In the genomic region with DNA sequence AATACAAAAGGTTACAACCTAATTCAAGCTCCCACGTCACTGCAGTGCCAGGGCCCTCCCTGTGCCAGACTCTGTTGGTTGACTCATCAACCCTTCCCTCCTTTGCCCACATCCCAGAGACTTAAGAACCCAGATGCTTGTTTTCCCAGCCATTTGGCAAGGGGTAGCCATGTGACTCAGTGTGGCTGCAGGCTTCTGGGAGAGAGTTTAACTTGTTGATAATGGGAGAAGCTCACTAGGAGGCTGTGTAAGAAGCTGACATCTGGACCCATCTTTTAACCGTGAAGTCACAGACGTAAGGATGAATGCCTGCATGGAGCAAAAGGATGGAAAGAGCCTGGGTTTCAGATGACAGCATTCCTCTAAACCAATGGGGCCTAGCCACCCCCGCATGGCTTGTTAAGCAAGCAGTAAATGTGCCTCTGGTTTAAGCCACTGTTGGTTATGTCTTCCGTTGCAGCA, we compare ENCODE assay signal across 11 cellular contexts. TPM values are rescaled to one million over a fixed set of nuclear protein-coding genes. Genes with fewer than 3 reads are reported as not detected.
DNase-seq lines count a peak whose midpoint lies in the region; ATAC-seq and TF ChIP-seq lines count a peak whose summit lies in the region.
"Had no signal": no experiment of that assay in that cellular context is flagged by ENCODE, and none has a peak within 500 bp of the region (broad histone marks: within the 10 kb centered on the region; RNA-seq: fewer than 3 reads in every experiment).

No MANE protein-coding gene starts in this region.

- no peak overlapping the region for H3K18ac ChIP-seq in neuronal stem cell (ENCODE audit: low read length)

- DNase-seq in AG20443 (ENCODE audit: low spot score) (peak; percentile 56), HS-27A (ENCODE audit: low read depth) (peak; percentile 80), adipocyte (ENCODE audit: low read depth) (peak; percentile 66), iris pigment epithelial cell (ENCODE audit: low read depth) (peak; percentile 71), HUDEP-2 (lab: John Stamatoyannopoulos, UW; ENCODE audit: unreplicated experiment in 76 of 76) (no peak), neuronal stem cell (ENCODE audit: low spot score) (no peak), mucosa of descending colon (no peak), cerebellar cortex (ENCODE audit: low spot score) (no peak)
- DNase-seq: NCI-H1092, upper lobe of left lung had no signal

- H4K91ac ChIP-seq in neuronal stem cell (ENCODE audit: low read depth, low read length, poor library complexity), result no peak overlapping the region

- WGBS in neuronal stem cell (ENCODE audit: extremely low coverage in 2 of 2, insufficient read length in 2 of 2, insufficient replicate concordance in 1 of 2), 2 donors, result no CpG with 5 or more reads among the region's 5 CpGs

- H4K8ac ChIP-seq in neuronal stem cell (ENCODE audit: low read depth, low read length), result no peak overlapping the region

- no peak overlapping the region for H3K14ac ChIP-seq in neuronal stem cell (ENCODE audit: low read length)

- H3K9me3 ChIP-seq in adipocyte (ENCODE audit: control insufficient read depth, low read length) (no peaks in the 10 kb centered on the region), neuronal stem cell (replicated peaks in 1 of 2; ENCODE audit: control insufficient read depth in 2 of 2, insufficient read depth in 1 of 2, low read depth in 1 of 2, low read length in 2 of 2) (peaks cover 0 to 2% of the 10 kb centered on the region in 2 donors), mucosa of descending colon (no peaks in the 10 kb centered on the region)
- H3K9me3 ChIP-seq: upper lobe of left lung had no signal

- H3K4me2 ChIP-seq in neuronal stem cell (ENCODE audit: insufficient read depth, low read length, poor library complexity, severe bottlenecking), result no peak overlapping the region

- H2AFZ ChIP-seq in neuronal stem cell (ENCODE audit: low read length), result no peak overlapping the region

- H3K79me1 ChIP-seq in neuronal stem cell (ENCODE audit: low read depth, low read length), result no peaks in the 10 kb centered on the region

- intact Hi-C loops in mucosa of descending colon (cut with DNase I, micrococcal nuclease), result no loop called here

- H3K9ac ChIP-seq in adipocyte (ENCODE audit: low read length), result no peak overlapping the region
- H3K9ac ChIP-seq in neuronal stem cell (ENCODE audit: low read depth, low read length, poor library complexity), result no peak overlapping the region

- H3K4me3 ChIP-seq in adipocyte (ENCODE audit: low read length), result no peak overlapping the region
- H3K4me3 ChIP-seq in neuronal stem cell (ENCODE audit: low read length in 2 of 2), result no peak overlapping the region
- H3K4me3 ChIP-seq in mucosa of descending colon, result no peak overlapping the region
- H3K4me3 ChIP-seq: upper lobe of left lung had no signal

- peaks cover 23% of the 10 kb centered on the region for H3K4me1 ChIP-seq in adipocyte (ENCODE audit: control insufficient read depth, insufficient read depth, low read length)
- H3K4me1 ChIP-seq in neuronal stem cell (ENCODE audit: control insufficient read depth in 2 of 2, insufficient read depth in 1 of 2, low read depth in 1 of 2, low read length in 2 of 2), result peaks cover 0 to 1% of the 10 kb centered on the region in 2 donors
- H3K4me1 ChIP-seq in mucosa of descending colon (ENCODE audit: low read depth), result no peaks in the 10 kb centered on the region
- H3K4me1 ChIP-seq: upper lobe of left lung had no signal

- no peak overlapping the region for H3K27ac ChIP-seq in neuronal stem cell (replicated peaks; ENCODE audit: low read length)
- H3K27ac ChIP-seq: upper lobe of left lung had no signal

- H2AK5ac ChIP-seq in neuronal stem cell (ENCODE audit: low read depth, low read length), result no peak overlapping the region

- H2BK5ac ChIP-seq in neuronal stem cell (ENCODE audit: low read length), result no peak overlapping the region

- H2BK120ac ChIP-seq in neuronal stem cell (ENCODE audit: low read depth, low read length), result no peak overlapping the region

- H3K36me3 ChIP-seq in adipocyte (ENCODE audit: control insufficient read depth, insufficient read depth, low read length, severe bottlenecking) (no peaks in the 10 kb centered on the region), neuronal stem cell (replicated peaks in 1 of 2; ENCODE audit: control insufficient read depth in 2 of 2, insufficient read depth in 2 of 2, low read length in 2 of 2) (no peaks in the 10 kb centered on the region), mucosa of descending colon (ENCODE audit: low read depth) (no peaks in the 10 kb centered on the region)
- H3K36me3 ChIP-seq: upper lobe of left lung had no signal

- H2BK12ac ChIP-seq in neuronal stem cell (ENCODE audit: low read length), result no peak overlapping the region

- no peak overlapping the region for H3K23ac ChIP-seq in neuronal stem cell (ENCODE audit: low read depth, low read length, poor library complexity)

- no peak overlapping the region for H2BK15ac ChIP-seq in neuronal stem cell (ENCODE audit: low read length)

- H3K27me3 ChIP-seq in adipocyte (replicated peaks; ENCODE audit: control insufficient read depth, insufficient read depth, low read length) (no peaks in the 10 kb centered on the region), neuronal stem cell (ENCODE audit: control insufficient read depth in 3 of 3, insufficient read depth in 3 of 3, low read depth in 1 of 3, low read length in 3 of 3) (peaks cover 0 to 5% (median 0%) of the 10 kb centered on the region in 3 experiments)
- H3K27me3 ChIP-seq: upper lobe of left lung had no signal

- TF ChIP-seq CTCF in mucosa of descending colon (IDR thresholded peaks at IDR 0.05), result no peak

- H3K4ac ChIP-seq in neuronal stem cell (ENCODE audit: low read length), result no peak overlapping the region

- ATAC-seq in mucosa of descending colon, result no peak

RNA-seq across cellular contexts. Expression of a gene that starts 57.7 kb away (rescaled TPM):
- 9.5 TPM for polyA plus RNA-seq in neuronal stem cell (2013, experiment 1 of 2)
- polyA plus RNA-seq in neuronal stem cell (2013, experiment 2 of 2), result 10.3 TPM
- 1 to 10 TPM in 2 of 3 donors, under 1 TPM in 1; 0.61 to 5.4 (median 1.9) TPM for total RNA-seq in mucosa of descending colon
- total RNA-seq: T-helper 2 cell treated with Interferon-gamma antibody and Interleukin-4, amounts not matched to agents 100 ng/mL and 5 ng/mL, for 36 hours had no signal

Comparison
In these comparisons a context has a peak if more than half of its experiments do, and no peak if none do; other contexts are left out.
1. DNase-seq: peak in AG20443 (single experiment), HS-27A (single experiment), adipocyte (single experiment) and iris pigment epithelial cell (single experiment); none in HUDEP-2 (0 of 76), neuronal stem cell (single experiment), mucosa of descending colon (0 of 3) and cerebellar cortex (single experiment).